14 cellular contexts compared by ENCODE assay signal in genomic region chr10:77919713-77920108, GRCh38. TPM values are rescaled to one million over a fixed set of nuclear protein-coding genes. Genes with fewer than 3 reads are reported as not detected.
A peak's percentile ranks its signal among the peaks of the same experiment; 100 is the strongest.
DNase-seq lines count a peak whose midpoint lies in the region; ATAC-seq, FAIRE-seq and TF ChIP-seq lines count a peak whose summit lies in the region.
"Had no signal": no experiment of that assay in that cellular context is flagged by ENCODE, and none has a peak within 500 bp of the region (broad histone marks: within the 10 kb centered on the region; RNA-seq: fewer than 3 reads in every experiment).

No MANE protein-coding gene starts in this region.

- H2BK5ac ChIP-seq in mesendoderm (ENCODE audit: low read length): no peak overlapping the region

- no peak overlapping the region for H2BK15ac ChIP-seq in mesendoderm (replicated peaks; ENCODE audit: low read depth)

- no peak overlapping the region for H3K4me3 Mint-ChIP-seq in osteocyte (ENCODE audit: unreplicated experiment)
- H3K4me3 Mint-ChIP-seq: activated CD4-positive, alpha-beta memory T cell treated with anti-CD3 and anti-CD28 coated beads for 36 hours; activated naive CD4-positive, alpha-beta T cell treated with anti-CD3 and anti-CD28 coated beads, Interleukin-2, amount 50 U/mL, for 24 hours; neural progenitor cell; stimulated activated naive CD8-positive, alpha-beta T cell treated with anti-CD3 and anti-CD28 coated beads, Interleukin-15, amount 100 ng/mL, for 72 hours had no signal

- H3K4me3 ChIP-seq in mesendoderm (ENCODE audit: low read length): no peak overlapping the region
- H3K4me3 ChIP-seq: neural progenitor cell had no signal

- H3K23ac ChIP-seq in mesendoderm (ENCODE audit: low read length): no peak overlapping the region

- H2BK120ac ChIP-seq in mesendoderm (ENCODE audit: low read depth, low read length): no peak overlapping the region

- no peak overlapping the region for H3K4ac ChIP-seq in mesendoderm (ENCODE audit: low read depth, low read length)

- peak; percentile 60 for ATAC-seq in esophagus mucosa
- ATAC-seq: stimulated activated naive CD8-positive, alpha-beta T cell treated with anti-CD3 and anti-CD28 coated beads, Interleukin-15, amount 100 ng/mL, for 72 hours had no signal

- H3K56ac ChIP-seq in mesendoderm (ENCODE audit: low read length): no peak overlapping the region

- H3K36me3 Mint-ChIP-seq in osteocyte (ENCODE audit: unreplicated experiment): no peaks in the 10 kb centered on the region
- H3K36me3 Mint-ChIP-seq: activated CD4-positive, alpha-beta memory T cell treated with anti-CD3 and anti-CD28 coated beads for 36 hours; activated naive CD4-positive, alpha-beta T cell treated with anti-CD3 and anti-CD28 coated beads, Interleukin-2, amount 50 U/mL, for 24 hours had no signal

- no CpG with 5 or more reads among the region's 4 CpGs for WGBS in mesendoderm (ENCODE audit: extremely low coverage, insufficient coverage, low lambda C conversion rate)

- H3K9me3 Mint-ChIP-seq in osteocyte (ENCODE audit: unreplicated experiment): no peaks in the 10 kb centered on the region
- H3K9me3 Mint-ChIP-seq: activated CD4-positive, alpha-beta memory T cell treated with anti-CD3 and anti-CD28 coated beads for 36 hours; activated naive CD4-positive, alpha-beta T cell treated with anti-CD3 and anti-CD28 coated beads, Interleukin-2, amount 50 U/mL, for 24 hours; stimulated activated naive CD8-positive, alpha-beta T cell treated with anti-CD3 and anti-CD28 coated beads, Interleukin-15, amount 100 ng/mL, for 72 hours had no signal

- H3K9ac ChIP-seq in mesendoderm (ENCODE audit: low read length): no peak overlapping the region
- H3K9ac ChIP-seq: KMS-11, neural progenitor cell had no signal

- no peaks in the 10 kb centered on the region for H3K27me3 Mint-ChIP-seq in osteocyte (ENCODE audit: unreplicated experiment)

- peaks cover 15% of the 10 kb centered on the region for H3K79me1 ChIP-seq in mesendoderm (ENCODE audit: low read length)

- H4K5ac ChIP-seq in mesendoderm (ENCODE audit: low read length): no peak overlapping the region

- no peaks in the 10 kb centered on the region for H3K27me3 ChIP-seq in mesendoderm (ENCODE audit: insufficient read depth, low read length, poor library complexity)
- H3K27me3 ChIP-seq: neural progenitor cell had no signal

- H3K27ac ChIP-seq in mesendoderm (ENCODE audit: low read depth, low read length) (no peak overlapping the region), caudate nucleus (ENCODE audit: low read depth, low read length) (no peak overlapping the region)
- H3K27ac ChIP-seq: KMS-11, neural progenitor cell had no signal

- H3K79me2 ChIP-seq in mesendoderm (ENCODE audit: control insufficient read depth, insufficient read depth, low read length): peaks cover 96% of the 10 kb centered on the region

- peak overlapping the region; percentile 38 for H3K27ac Mint-ChIP-seq in osteocyte (ENCODE audit: unreplicated experiment)
- H3K27ac Mint-ChIP-seq: activated CD4-positive, alpha-beta memory T cell treated with anti-CD3 and anti-CD28 coated beads for 36 hours; activated naive CD4-positive, alpha-beta T cell treated with anti-CD3 and anti-CD28 coated beads, Interleukin-2, amount 50 U/mL, for 24 hours; neural progenitor cell; stimulated activated naive CD8-positive, alpha-beta T cell treated with anti-CD3 and anti-CD28 coated beads, Interleukin-15, amount 100 ng/mL, for 72 hours had no signal

- H2AK5ac ChIP-seq in mesendoderm (ENCODE audit: low read length): no peak overlapping the region

- no peak overlapping the region for H4K8ac ChIP-seq in mesendoderm (ENCODE audit: low read depth, low read length)

- FAIRE-seq in RCC 7860 (lab: Jason Lieb, UNC): no peak

- H3K4me2 ChIP-seq in mesendoderm (ENCODE audit: low read length): no peak overlapping the region
- H3K4me2 ChIP-seq: KMS-11, neural progenitor cell had no signal

- DNase-seq in ELR (ENCODE audit: low read depth) (peak; percentile 86), RCC 7860 (ENCODE audit: low spot score) (peak; percentile 71), osteocyte (ENCODE audit: extremely low spot score, unreplicated experiment) (no peak), mesendoderm (no peak), NCI-H1417 treated with DMSO at 0.1 percent for 48 hours (lab: John Stamatoyannopoulos, UW) (no peak), NCI-H774 (lab: John Stamatoyannopoulos, UW) (no peak), caudate nucleus (lab: John Stamatoyannopoulos, UW) (no peak)
- DNase-seq: activated CD4-positive, alpha-beta memory T cell treated with anti-CD3 and anti-CD28 coated beads for 36 hours; NCI-H526; stimulated activated naive CD8-positive, alpha-beta T cell treated with anti-CD3 and anti-CD28 coated beads, Interleukin-15, amount 100 ng/mL, for 72 hours had no signal

- peaks cover 9% of the 10 kb centered on the region for H3K4me1 ChIP-seq in mesendoderm (ENCODE audit: control insufficient read depth, low read depth, low read length)

- no peak for TF ChIP-seq CTCF in osteocyte (IDR thresholded peaks at IDR 0.05)

- H3K18ac ChIP-seq in mesendoderm (ENCODE audit: low read length): no peak overlapping the region

- H3K36me3 ChIP-seq in mesendoderm (ENCODE audit: control insufficient read depth, insufficient read depth, low read length): no peaks in the 10 kb centered on the region
- H3K36me3 ChIP-seq: neural progenitor cell had no signal

- H3K4me1 Mint-ChIP-seq in osteocyte (ENCODE audit: unreplicated experiment): peaks cover 43% of the 10 kb centered on the region
- H3K4me1 Mint-ChIP-seq: activated naive CD4-positive, alpha-beta T cell treated with anti-CD3 and anti-CD28 coated beads, Interleukin-2, amount 50 U/mL, for 24 hours; stimulated activated naive CD8-positive, alpha-beta T cell treated with anti-CD3 and anti-CD28 coated beads, Interleukin-15, amount 100 ng/mL, for 72 hours had no signal

RNA-seq across cellular contexts. Expression of gene DLG5, which starts 6.8 kb away (rescaled TPM):
- total RNA-seq in esophagus mucosa: 37.9 TPM
- total RNA-seq in osteocyte: 69.8 and 72.4 TPM in 2 replicates
- polyA plus RNA-seq in mesendoderm (2013, experiment 1 of 2): 58.5 TPM
- 57.0 TPM for polyA plus RNA-seq in mesendoderm (2013, experiment 2 of 2)

Comparison
In these comparisons a context has a peak if more than half of its experiments do, and no peak if none do; other contexts are left out.
1. DNase-seq: peak in ELR (single experiment) and RCC 7860 (single experiment); none in osteocyte (single experiment), mesendoderm (single experiment), NCI-H1417 treated with DMSO at 0.1 percent for 48 hours (single experiment), NCI-H774 (single experiment) and caudate nucleus (0 of 61).